ENCODE assay signal across 1 cellular context in the genomic region with DNA sequence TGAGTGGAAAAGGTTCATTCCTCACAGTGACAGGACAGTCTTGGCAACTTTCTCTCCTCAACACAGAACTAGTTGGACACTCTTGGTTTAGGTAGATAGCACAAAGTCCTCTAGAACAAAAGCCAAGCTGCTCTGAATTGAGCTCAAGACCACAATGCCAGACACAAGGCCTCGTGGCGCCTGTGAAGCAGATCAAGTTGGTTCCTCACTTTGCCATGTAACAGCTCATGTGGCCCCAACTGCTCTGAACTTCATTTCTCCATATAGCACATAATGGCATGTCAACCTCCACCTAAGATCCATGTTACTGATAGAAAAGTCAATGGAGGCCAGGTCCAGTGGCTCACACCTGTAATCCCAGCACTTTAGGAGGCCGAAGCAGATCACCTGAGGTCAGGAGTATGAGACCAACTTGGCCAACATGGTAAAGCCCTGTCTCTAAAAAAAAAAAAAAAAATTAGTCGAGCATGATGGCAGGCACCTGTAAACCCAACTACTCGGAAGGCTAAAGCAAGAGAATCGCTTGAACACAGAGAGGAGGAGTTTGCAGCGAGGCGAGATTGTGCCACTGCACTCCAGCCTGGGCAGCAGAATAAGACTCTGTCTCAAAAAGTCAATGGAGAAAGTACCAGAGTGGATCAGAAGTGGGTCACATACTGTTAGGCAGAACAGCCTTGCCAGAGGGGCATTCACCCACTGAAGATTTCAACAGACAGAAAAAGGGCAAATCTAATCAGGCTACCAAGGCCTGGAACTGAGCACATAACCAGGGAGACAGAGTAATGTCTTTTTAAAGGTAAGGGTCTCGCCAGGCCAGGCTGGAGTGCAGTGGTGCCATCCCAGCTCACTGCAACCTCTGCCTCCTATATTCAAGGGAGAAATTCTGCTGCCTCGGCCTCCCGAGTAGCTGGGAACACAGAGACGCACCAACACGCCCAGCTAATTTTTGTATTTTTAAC.
TF ChIP-seq lines count a peak whose summit lies in the region.

No MANE protein-coding gene starts in this region.

TF ChIP-seq in HepG2, 621 proteins besides CTCF, POLR2A, EP300 and RAD21 (continued from another document):
- TF ChIP-seq, protein P1, sequence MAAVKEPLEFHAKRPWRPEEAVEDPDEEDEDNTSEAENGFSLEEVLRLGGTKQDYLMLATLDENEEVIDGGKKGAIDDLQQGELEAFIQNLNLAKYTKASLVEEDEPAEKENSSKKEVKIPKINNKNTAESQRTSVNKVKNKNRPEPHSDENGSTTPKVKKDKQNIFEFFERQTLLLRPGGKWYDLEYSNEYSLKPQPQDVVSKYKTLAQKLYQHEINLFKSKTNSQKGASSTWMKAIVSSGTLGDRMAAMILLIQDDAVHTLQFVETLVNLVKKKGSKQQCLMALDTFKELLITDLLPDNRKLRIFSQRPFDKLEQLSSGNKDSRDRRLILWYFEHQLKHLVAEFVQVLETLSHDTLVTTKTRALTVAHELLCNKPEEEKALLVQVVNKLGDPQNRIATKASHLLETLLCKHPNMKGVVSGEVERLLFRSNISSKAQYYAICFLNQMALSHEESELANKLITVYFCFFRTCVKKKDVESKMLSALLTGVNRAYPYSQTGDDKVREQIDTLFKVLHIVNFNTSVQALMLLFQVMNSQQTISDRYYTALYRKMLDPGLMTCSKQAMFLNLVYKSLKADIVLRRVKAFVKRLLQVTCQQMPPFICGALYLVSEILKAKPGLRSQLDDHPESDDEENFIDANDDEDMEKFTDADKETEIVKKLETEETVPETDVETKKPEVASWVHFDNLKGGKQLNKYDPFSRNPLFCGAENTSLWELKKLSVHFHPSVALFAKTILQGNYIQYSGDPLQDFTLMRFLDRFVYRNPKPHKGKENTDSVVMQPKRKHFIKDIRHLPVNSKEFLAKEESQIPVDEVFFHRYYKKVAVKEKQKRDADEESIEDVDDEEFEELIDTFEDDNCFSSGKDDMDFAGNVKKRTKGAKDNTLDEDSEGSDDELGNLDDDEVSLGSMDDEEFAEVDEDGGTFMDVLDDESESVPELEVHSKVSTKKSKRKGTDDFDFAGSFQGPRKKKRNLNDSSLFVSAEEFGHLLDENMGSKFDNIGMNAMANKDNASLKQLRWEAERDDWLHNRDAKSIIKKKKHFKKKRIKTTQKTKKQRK (IDR thresholded peaks at IDR 0.05; ENCODE audit: low read length) = no peak
- TF ChIP-seq ZNF615 (CRISPR knock-in tag; IDR thresholded peaks at IDR 0.05; ENCODE audit: borderline replicate concordance) (0 out of 2 replicates have a peak, but pooled peaks have one; percentile 69), U2AF2 (IDR thresholded peaks at IDR 0.05; ENCODE audit: low read depth, low read length) (no peak), NFYC (CRISPR knock-in tag; IDR thresholded peaks at IDR 0.05) (0 out of 2 replicates have a peak, but pooled peaks have one; percentile 6), ZNF34 (CRISPR knock-in tag; IDR thresholded peaks at IDR 0.05; ENCODE audit: borderline replicate concordance) (0 out of 2 replicates have a peak, but pooled peaks have one; percentile 26), SALL1 (CRISPR knock-in tag; IDR thresholded peaks at IDR 0.05) (peak; percentile 24; the same call in 1 of the 2 replicates), ZNF354B (CRISPR knock-in tag; IDR thresholded peaks at IDR 0.05) (peak; percentile 77; the same call in 1 of the 2 replicates), ZNF543 (CRISPR knock-in tag; IDR thresholded peaks at IDR 0.05) (no peak), ZNF598 (CRISPR knock-in tag; IDR thresholded peaks at IDR 0.05; ENCODE audit: borderline replicate concordance) (no peak), ZNF619 (CRISPR knock-in tag; IDR thresholded peaks at IDR 0.05) (0 out of 2 replicates have a peak, but pooled peaks have one; percentile 43), ZNF12 (CRISPR knock-in tag; IDR thresholded peaks at IDR 0.05) (0 out of 2 replicates have a peak, but pooled peaks have one; percentile 40)
- TF ChIP-seq, protein P2, sequence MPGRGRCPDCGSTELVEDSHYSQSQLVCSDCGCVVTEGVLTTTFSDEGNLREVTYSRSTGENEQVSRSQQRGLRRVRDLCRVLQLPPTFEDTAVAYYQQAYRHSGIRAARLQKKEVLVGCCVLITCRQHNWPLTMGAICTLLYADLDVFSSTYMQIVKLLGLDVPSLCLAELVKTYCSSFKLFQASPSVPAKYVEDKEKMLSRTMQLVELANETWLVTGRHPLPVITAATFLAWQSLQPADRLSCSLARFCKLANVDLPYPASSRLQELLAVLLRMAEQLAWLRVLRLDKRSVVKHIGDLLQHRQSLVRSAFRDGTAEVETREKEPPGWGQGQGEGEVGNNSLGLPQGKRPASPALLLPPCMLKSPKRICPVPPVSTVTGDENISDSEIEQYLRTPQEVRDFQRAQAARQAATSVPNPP (CRISPR knock-in tag; IDR thresholded peaks at IDR 0.05) = 0 out of 2 replicates have a peak, but pooled peaks have one; percentile 41
- TF ChIP-seq, protein P3, sequence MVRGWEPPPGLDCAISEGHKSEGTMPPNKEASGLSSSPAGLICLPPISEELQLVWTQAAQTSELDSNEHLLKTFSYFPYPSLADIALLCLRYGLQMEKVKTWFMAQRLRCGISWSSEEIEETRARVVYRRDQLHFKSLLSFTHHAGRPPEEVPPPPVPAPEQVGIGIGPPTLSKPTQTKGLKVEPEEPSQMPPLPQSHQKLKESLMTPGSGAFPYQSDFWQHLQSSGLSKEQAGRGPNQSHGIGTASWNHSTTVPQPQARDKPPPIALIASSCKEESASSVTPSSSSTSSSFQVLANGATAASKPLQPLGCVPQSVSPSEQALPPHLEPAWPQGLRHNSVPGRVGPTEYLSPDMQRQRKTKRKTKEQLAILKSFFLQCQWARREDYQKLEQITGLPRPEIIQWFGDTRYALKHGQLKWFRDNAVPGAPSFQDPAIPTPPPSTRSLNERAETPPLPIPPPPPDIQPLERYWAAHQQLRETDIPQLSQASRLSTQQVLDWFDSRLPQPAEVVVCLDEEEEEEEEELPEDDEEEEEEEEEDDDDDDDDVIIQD (CRISPR knock-in tag; IDR thresholded peaks at IDR 0.05; ENCODE audit: low read depth) = no peak
- TF ChIP-seq, protein P4, sequence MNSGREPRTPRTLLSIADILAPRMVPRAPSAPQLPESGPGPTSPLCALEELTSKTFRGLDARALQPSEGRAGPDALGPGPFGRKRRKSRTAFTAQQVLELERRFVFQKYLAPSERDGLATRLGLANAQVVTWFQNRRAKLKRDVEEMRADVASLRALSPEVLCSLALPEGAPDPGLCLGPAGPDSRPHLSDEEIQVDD (CRISPR knock-in tag; IDR thresholded peaks at IDR 0.05; ENCODE audit: borderline replicate concordance) = no peak
